In genomic region chr2:96144481-96145027, GRCh38 we compare ENCODE assay signal across 9 cellular contexts. TPM values are rescaled to one million over a fixed set of nuclear protein-coding genes. Genes with fewer than 3 reads are reported as not detected.
DNase-seq lines count a peak whose midpoint lies in the region; ATAC-seq and TF ChIP-seq lines count a peak whose summit lies in the region.
"Had no signal": no experiment of that assay in that cellular context is flagged by ENCODE, and none has a peak within 500 bp of the region (broad histone marks: within the 10 kb centered on the region; RNA-seq: fewer than 3 reads in every experiment).

No MANE protein-coding gene starts in this region.

- no peak for TF ChIP-seq CTCF in astrocyte of the spinal cord (IDR thresholded peaks at IDR 0.05; ENCODE audit: low read depth, low read length)
- no peak for TF ChIP-seq CTCF in mesothelial cell of epicardium (IDR thresholded peaks at IDR 0.05; ENCODE audit: unreplicated experiment)
- no peak for TF ChIP-seq CTCF in transverse colon (IDR thresholded peaks at IDR 0.05)

- TF ChIP-seq POLR2A in transverse colon (IDR thresholded peaks at IDR 0.05), result no peak

- H3K27ac ChIP-seq in transverse colon, result peak overlapping the region; percentile 61 to 80 (median 66)

- no peaks in the 10 kb centered on the region for H3K36me3 Mint-ChIP-seq in mesothelial cell of epicardium

- TF ChIP-seq EP300 in transverse colon (IDR thresholded peaks at IDR 0.05; ENCODE audit: low read depth), result no peak

- ATAC-seq in GM21717 (IDR thresholded peaks at IDR 0.05; ENCODE audit: unreplicated experiment) (peak; percentile 0), HG03442 (IDR thresholded peaks at IDR 0.05; ENCODE audit: unreplicated experiment) (no peak)

- H3K4me1 ChIP-seq in transverse colon, result peaks cover 7 to 25% (median 15%) of the 10 kb centered on the region in 4 donors

- no peaks in the 10 kb centered on the region for H3K9me3 ChIP-seq in transverse colon

- H3K27me3 Mint-ChIP-seq in mesothelial cell of epicardium (ENCODE audit: low read depth), result no peaks in the 10 kb centered on the region

- no peaks in the 10 kb centered on the region for H3K27me3 ChIP-seq in transverse colon

- intact Hi-C loops in transverse colon (cut with DNase I; ENCODE audit: low total_unique reads), result no loop called here

- H3K27ac Mint-ChIP-seq in mesothelial cell of epicardium, result peak overlapping the region; percentile 76

- in situ Hi-C loops in astrocyte of the spinal cord (cut with HindIII; ENCODE audit: low sequenced_read_pairs) (no loop called here), transverse colon (cut with MboI; ENCODE audit: low pct_ligation_motif_present in 1 of 4, low pct_unique_long_range_greater_than_20kb in 1 of 4, low sequenced_read_pairs in 3 of 4) (no loop called here)

- DNase-seq in OCI-M1 (lab: John Stamatoyannopoulos, UW) (peak; percentile 55), astrocyte of the spinal cord (ENCODE audit: low read depth, low spot score) (no peak), mesothelial cell of epicardium (ENCODE audit: low spot score in 2 of 2, unreplicated experiment in 2 of 2) (no peak), transverse colon (peak; percentile 52), DMS153 treated with DMSO at 0.1 percent for 48 hours (lab: John Stamatoyannopoulos, UW; ENCODE audit: unreplicated experiment) (no peak), AG08396 (ENCODE audit: low spot score) (no peak)

- peaks cover 51% of the 10 kb centered on the region for H3K4me1 Mint-ChIP-seq in mesothelial cell of epicardium

- 3% methylated on average over 25 of the region's 35 CpGs; no CpG with 5 or more reads in 1 of the 2 donors for WGBS in transverse colon (ENCODE audit: low coverage in 1 of 2), 2 donors

- H3K4me3 ChIP-seq in astrocyte of the spinal cord (ENCODE audit: low read depth, low read length) (peak overlapping the region; percentile 32), transverse colon (peak overlapping the region; percentile 29 to 57 (median 46))

- no peaks in the 10 kb centered on the region for H3K36me3 ChIP-seq in transverse colon

- peak overlapping the region; percentile 76 for H3K4me3 Mint-ChIP-seq in mesothelial cell of epicardium

- H3K9me3 Mint-ChIP-seq in mesothelial cell of epicardium, result no peaks in the 10 kb centered on the region

RNA-seq across cellular contexts. Expression of gene DUSP2, which starts 0.7 kb away (rescaled TPM):
- total RNA-seq in mesothelial cell of epicardium (38.3 to 42.7 TPM (median 40.6 TPM) in 3 replicates), transverse colon (10 to 100 TPM in 1 of 4 donors, 1 to 10 TPM in 2, not detected in 1; 1.6 to 25.1 (median 9.1) TPM)

RNA-seq across cellular contexts. Expression of gene ASTL, which starts 6.3 kb away (rescaled TPM):
- 0.60 to 1.2 TPM (median 1.1 TPM) in 3 replicates for total RNA-seq in mesothelial cell of epicardium
- total RNA-seq in transverse colon, result under 1 TPM in 1 of 4 donors, not detected in 3; 0.95 TPM
- total RNA-seq: T-helper 2 cell treated with Interferon-gamma antibody and Interleukin-4, amounts not matched to agents 100 ng/mL and 5 ng/mL, for 36 hours had no signal

RNA-seq across cellular contexts. Expression of gene ADRA2B, which starts 28.2 kb away (rescaled TPM):
- total RNA-seq in mesothelial cell of epicardium, result 0.51 to 0.63 TPM (median 0.56 TPM) in 3 replicates
- under 1 TPM in 2 of 4 donors, not detected in 2; 0.27 to 0.32 TPM for total RNA-seq in transverse colon

Comparison
In these comparisons a context has a peak if more than half of its experiments do, and no peak if none do; other contexts are left out.
1. DNase-seq: peak in OCI-M1 (single experiment) and transverse colon (single experiment); none in astrocyte of the spinal cord (single experiment), mesothelial cell of epicardium (0 of 2), DMS153 treated with DMSO at 0.1 percent for 48 hours (single experiment) and AG08396 (single experiment).